In genomic region chr13:74015137-74015536, GRCh38 we compare ENCODE assay signal across 1 cellular context.
TF ChIP-seq lines count a peak whose summit lies in the region.

No MANE protein-coding gene starts in this region.

TF ChIP-seq in GM12878, 131 proteins besides CTCF, POLR2A, EP300 and RAD21 (continued from another document):
- TF ChIP-seq E4F1 (IDR thresholded peaks at IDR 0.05; ENCODE audit: borderline replicate concordance, partially characterized antibody) (no peak), SIN3A (IDR thresholded peaks at IDR 0.05; ENCODE audit: low read depth, low read length) (no peak)
